Comparison of ENCODE assay signal across 8 cellular contexts in genomic region chr13:36346222-36347083, GRCh38. TPM values are rescaled to one million over a fixed set of nuclear protein-coding genes. Genes with fewer than 3 reads are reported as not detected.
DNase-seq lines count a peak whose midpoint lies in the region; ATAC-seq and TF ChIP-seq lines count a peak whose summit lies in the region.

TSS of gene SPART (minus strand) at chr13:36346394. CDS start at chr13:36335830, 10,564 bp downstream.

- H3K4me3 Mint-ChIP-seq in nephron = peak within 1 kb of the TSS; percentile 95 to 97 (median 96)

- no peaks in the 10 kb centered on the region for H3K27me3 Mint-ChIP-seq in nephron (ENCODE audit: low read depth)

- H3K36me3 Mint-ChIP-seq in nephron (ENCODE audit: low read depth) = no peaks in the 10 kb centered on the region

- TF ChIP-seq CTCF in nephron (IDR thresholded peaks at IDR 0.05; ENCODE audit: unreplicated experiment in 3 of 3) = peak; percentile 96 to 99 (median 96)

- peaks cover 36% of the 10 kb centered on the region for H3K4me1 Mint-ChIP-seq in nephron

- ATAC-seq in stimulated activated naive CD8-positive, alpha-beta T cell treated with anti-CD3 and anti-CD28 coated beads, Interleukin-15, Interleukin-2, amounts not matched to agents 100 U/mL and 50 U/mL, for 24 hours = peak; percentile 95

- H3K9me3 Mint-ChIP-seq in nephron = no peaks in the 10 kb centered on the region

- peak within 1 kb of the TSS; percentile 99 to 100 (median 99) for H3K27ac Mint-ChIP-seq in nephron

- DNase-seq in Daoy (ENCODE audit: low read depth) = peak; percentile 89
- DNase-seq in H4 (ENCODE audit: low spot score) = peak; percentile 80
- DNase-seq in LoVo (ENCODE audit: low spot score) = peak; percentile 29
- DNase-seq in SIG-M5 treated with dmso at 0.1 percent for 504 hours (lab: John Stamatoyannopoulos, UW; ENCODE audit: unreplicated experiment) = peak; percentile 97
- DNase-seq in activated gamma-delta T cell treated with Interleukin-2 at 50 U/mL for 16 hours = peak; percentile 80
- DNase-seq in fibroblast of the conjunctiva (ENCODE audit: low read depth) = peak; percentile 84
- DNase-seq in stimulated activated naive CD8-positive, alpha-beta T cell treated with anti-CD3 and anti-CD28 coated beads, Interleukin-15, Interleukin-2, amounts not matched to agents 100 U/mL and 50 U/mL, for 24 hours = peak; percentile 88

RNA-seq across cellular contexts. Expression of gene SPART, which starts in this region (rescaled TPM):
- 37.6 and 48.5 TPM in 2 replicates for total RNA-seq in Daoy (2014; rRNA removed; shearing (Covaris generic))
- total RNA-seq in H4 (2014; rRNA removed; shearing (Covaris generic)) = 45.3 and 69.4 TPM in 2 replicates

Comparison
In these comparisons a context has a peak if more than half of its experiments do, and no peak if none do; other contexts are left out.
1. Peak in every context shown above with its lines: DNase-seq and ATAC-seq.
2. DNase-seq: peak in every context shown above with its lines; median percentile 97 in SIG-M5 treated with dmso at 0.1 percent for 504 hours; 89 in Daoy; 88 in stimulated activated naive CD8-positive, alpha-beta T cell treated with anti-CD3 and anti-CD28 coated beads, Interleukin-15, Interleukin-2, amounts not matched to agents 100 U/mL and 50 U/mL, for 24 hours; 84 in fibroblast of the conjunctiva; 80 in H4; 80 in activated gamma-delta T cell treated with Interleukin-2 at 50 U/mL for 16 hours; 29 in LoVo.